ENCODE assay signal across 20 cellular contexts in the genomic region with DNA sequence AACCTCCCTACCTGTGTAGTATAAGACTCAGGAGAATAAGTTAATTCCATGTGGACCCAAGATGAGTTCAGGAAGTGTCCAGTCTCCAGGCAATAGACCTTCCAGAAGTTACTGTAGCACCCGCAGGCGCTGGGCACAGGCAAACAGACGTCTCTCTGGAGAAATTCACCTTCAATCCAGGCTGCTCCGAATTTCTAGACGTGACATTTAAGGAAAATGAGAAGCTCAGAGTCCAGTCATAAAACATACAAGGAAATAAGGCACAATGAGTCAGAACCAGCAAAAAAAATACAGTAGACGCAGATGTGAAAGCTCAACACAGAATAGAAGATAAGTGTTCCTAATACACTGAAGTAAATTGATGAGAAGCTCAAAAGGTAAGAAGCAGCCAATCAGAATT. TPM values are rescaled to one million over a fixed set of nuclear protein-coding genes. Genes with fewer than 3 reads are reported as not detected.
A peak's percentile ranks its signal among the peaks of the same experiment; 100 is the strongest.
DNase-seq lines count a peak whose midpoint lies in the region; ATAC-seq, FAIRE-seq and TF ChIP-seq lines count a peak whose summit lies in the region.
"Had no signal": no experiment of that assay in that cellular context is flagged by ENCODE, and none has a peak within 500 bp of the region (broad histone marks: within the 10 kb centered on the region; RNA-seq: fewer than 3 reads in every experiment).

No MANE protein-coding gene starts in this region.

- no peak overlapping the region for H3K27ac ChIP-seq in osteoblast (ENCODE audit: low read depth, low read length)
- H3K27ac ChIP-seq: BLaER1 treated with 17β-estradiol and CSF1 and Interleukin-3, amounts not matched to agents 10 nM and 100 nM; GM23248 had no signal

- no peaks in the 10 kb centered on the region for H3K79me2 ChIP-seq in osteoblast (ENCODE audit: insufficient read depth, low read length)

- TF ChIP-seq CTCF in bronchial epithelial cell (IDR thresholded peaks at IDR 0.05; ENCODE audit: insufficient read depth, low read length, severe bottlenecking) (no peak), endothelial cell (IDR thresholded peaks at IDR 0.05; ENCODE audit: unreplicated experiment) (no peak), osteoblast (IDR thresholded peaks at IDR 0.05; ENCODE audit: extremely low read depth, low read depth, low read length) (no peak)

- H3K4me1 Mint-ChIP-seq in endothelial cell (ENCODE audit: unreplicated experiment) = peaks cover 7% of the 10 kb centered on the region
- peaks cover 3% of the 10 kb centered on the region for H3K4me1 Mint-ChIP-seq in activated T-helper 2 cell treated with anti-CD3 and anti-CD28 coated beads, Interferon-gamma antibody, Interleukin-2, Interleukin-4, amounts not matched to agents 10 μg/mL and 5 μg/mL and 100 μg/mL, durations not matched to agents 14 hours and 24 hours and 36 hours (ENCODE audit: low read depth)

- TF ChIP-seq POLR2A in GM12892 (IDR thresholded peaks at IDR 0.05; ENCODE audit: low read depth, low read length) = no peak

- H3K27me3 ChIP-seq in bronchial epithelial cell (ENCODE audit: control insufficient read depth, insufficient read depth, low read length) (no peaks in the 10 kb centered on the region), osteoblast (ENCODE audit: insufficient read depth, low read length) (no peaks in the 10 kb centered on the region)
- H3K27me3 ChIP-seq: BLaER1 treated with 17β-estradiol and CSF1 and Interleukin-3, amounts not matched to agents 10 nM and 100 nM had no signal

- H3K4me3 ChIP-seq in bronchial epithelial cell (ENCODE audit: low read depth, low read length) (no peak overlapping the region), osteoblast (ENCODE audit: insufficient read depth, low read length) (no peak overlapping the region)
- H3K4me3 ChIP-seq: BLaER1 treated with 17β-estradiol and CSF1 and Interleukin-3, amounts not matched to agents 10 nM and 100 nM; GM23248; HAP-1 had no signal

- H3K4me1 ChIP-seq in osteoblast (ENCODE audit: insufficient read depth, low read length) = no peaks in the 10 kb centered on the region
- H3K4me1 ChIP-seq: HAP-1 had no signal

- H3K36me3 Mint-ChIP-seq in endothelial cell (ENCODE audit: low read depth, unreplicated experiment) = peaks cover 58% of the 10 kb centered on the region
- H3K36me3 Mint-ChIP-seq in activated T-helper 2 cell treated with anti-CD3 and anti-CD28 coated beads, Interferon-gamma antibody, Interleukin-2, Interleukin-4, amounts not matched to agents 10 μg/mL and 5 μg/mL and 100 μg/mL, durations not matched to agents 14 hours and 24 hours and 36 hours (ENCODE audit: low read depth) = peaks cover 66% of the 10 kb centered on the region

- no peak overlapping the region for H3K27ac Mint-ChIP-seq in endothelial cell (ENCODE audit: unreplicated experiment)
- H3K27ac Mint-ChIP-seq in activated T-helper 2 cell treated with anti-CD3 and anti-CD28 coated beads, Interferon-gamma antibody, Interleukin-2, Interleukin-4, amounts not matched to agents 10 μg/mL and 5 μg/mL and 100 μg/mL, durations not matched to agents 14 hours and 24 hours and 36 hours = no peak overlapping the region

- no peaks in the 10 kb centered on the region for H4K20me1 ChIP-seq in osteoblast (ENCODE audit: insufficient read depth, low read length)

- H3K27me3 Mint-ChIP-seq in endothelial cell (ENCODE audit: unreplicated experiment) = peaks cover 4% of the 10 kb centered on the region
- H3K27me3 Mint-ChIP-seq in activated T-helper 2 cell treated with anti-CD3 and anti-CD28 coated beads, Interferon-gamma antibody, Interleukin-2, Interleukin-4, amounts not matched to agents 10 μg/mL and 5 μg/mL and 100 μg/mL, durations not matched to agents 14 hours and 24 hours and 36 hours (ENCODE audit: low read depth) = no peaks in the 10 kb centered on the region
- H3K27me3 Mint-ChIP-seq: B cell; CD8-positive, alpha-beta memory T cell had no signal

- FAIRE-seq in GM12892 (lab: Jason Lieb, UNC) (peak; percentile 40), bronchial epithelial cell (lab: Jason Lieb, UNC) (no peak)
- FAIRE-seq: G401.6, GM12891, GM18507 had no signal

- peaks cover 15% of the 10 kb centered on the region for H3K36me3 ChIP-seq in bronchial epithelial cell (ENCODE audit: control insufficient read depth, insufficient read depth, low read length)
- H3K36me3 ChIP-seq in osteoblast (ENCODE audit: insufficient read depth, low read length) = peaks cover 9% of the 10 kb centered on the region

- no peaks in the 10 kb centered on the region for H3K9me3 Mint-ChIP-seq in endothelial cell (ENCODE audit: unreplicated experiment)
- no peaks in the 10 kb centered on the region for H3K9me3 Mint-ChIP-seq in activated T-helper 2 cell treated with anti-CD3 and anti-CD28 coated beads, Interferon-gamma antibody, Interleukin-2, Interleukin-4, amounts not matched to agents 10 μg/mL and 5 μg/mL and 100 μg/mL, durations not matched to agents 14 hours and 24 hours and 36 hours
- H3K9me3 Mint-ChIP-seq: CD8-positive, alpha-beta memory T cell had no signal

- H2AFZ ChIP-seq in osteoblast (ENCODE audit: low read length) = no peak overlapping the region
- H2AFZ ChIP-seq: GM23248 had no signal

- no peak for ATAC-seq in HG03196 (IDR thresholded peaks at IDR 0.05; ENCODE audit: unreplicated experiment)

- no peak overlapping the region for H3K4me2 ChIP-seq in osteoblast (ENCODE audit: insufficient read depth, low read length)
- H3K4me2 ChIP-seq: BLaER1 treated with 17β-estradiol and CSF1 and Interleukin-3, amounts not matched to agents 10 nM and 100 nM had no signal

- H3K4me3 Mint-ChIP-seq in endothelial cell (ENCODE audit: unreplicated experiment) = peak overlapping the region; percentile 19
- no peak overlapping the region for H3K4me3 Mint-ChIP-seq in activated T-helper 2 cell treated with anti-CD3 and anti-CD28 coated beads, Interferon-gamma antibody, Interleukin-2, Interleukin-4, amounts not matched to agents 10 μg/mL and 5 μg/mL and 100 μg/mL, durations not matched to agents 14 hours and 24 hours and 36 hours (ENCODE audit: low read depth)
- H3K4me3 Mint-ChIP-seq: B cell; CD8-positive, alpha-beta memory T cell had no signal

- DNase-seq in GM12892 (ENCODE audit: insufficient read length) (no peak), bronchial epithelial cell (ENCODE audit: low read depth) (peak; percentile 10), endothelial cell (ENCODE audit: low spot score) (no peak), osteoblast (ENCODE audit: insufficient read length, low spot score, missing footprints) (peak; percentile 55), NCI-H1092 (lab: John Stamatoyannopoulos, UW) (no peak), NCI-H510A treated with DMSO at 0.1 percent for 48 hours (lab: John Stamatoyannopoulos, UW) (no peak)
- DNase-seq in activated T-helper 2 cell treated with anti-CD3 and anti-CD28 coated beads, Interferon-gamma antibody, Interleukin-2, Interleukin-4, amounts not matched to agents 10 μg/mL and 5 μg/mL and 100 μg/mL, durations not matched to agents 14 hours and 24 hours and 36 hours (ENCODE audit: low spot score) = no peak
- DNase-seq: CD8-positive, alpha-beta memory T cell; COR-L47; GM23248 had no signal

- intact Hi-C loops in activated T-helper 2 cell treated with anti-CD3 and anti-CD28 coated beads, Interferon-gamma antibody, Interleukin-2, Interleukin-4, amounts not matched to agents 10 μg/mL and 5 μg/mL and 100 μg/mL, durations not matched to agents 14 hours and 24 hours and 36 hours (cut with micrococcal nuclease) = no loop called here

- H3K9me3 ChIP-seq in osteoblast (ENCODE audit: low read depth, low read length) = no peaks in the 10 kb centered on the region
- H3K9me3 ChIP-seq: HAP-1 had no signal

RNA-seq across cellular contexts. Expression of a gene that starts 14.2 kb away (rescaled TPM):
- polyA plus RNA-seq in GM12892 (2012; ENCODE audit: missing spikeins) = 80.8 TPM
- total RNA-seq in bronchial epithelial cell (69.8 and 91.3 TPM in 2 replicates), endothelial cell (ENCODE audit: unreplicated experiment) (69.0 TPM), osteoblast (69.5 and 81.1 TPM in 2 replicates)
- 114 and 117 TPM in 2 replicates for total RNA-seq in activated T-helper 2 cell treated with anti-CD3 and anti-CD28 coated beads, Interferon-gamma antibody, Interleukin-2, Interleukin-4, amounts not matched to agents 10 μg/mL and 5 μg/mL and 100 μg/mL, durations not matched to agents 14 hours and 24 hours and 36 hours

RNA-seq across cellular contexts. Expression of a gene that starts 19.0 kb away (rescaled TPM):
- polyA plus RNA-seq in GM12892 (2012; ENCODE audit: missing spikeins) = 58.6 TPM
- total RNA-seq in bronchial epithelial cell (29.4 and 60.3 TPM in 2 replicates), endothelial cell (ENCODE audit: unreplicated experiment) (130 TPM), osteoblast (58.3 and 60.4 TPM in 2 replicates)
- 129 and 136 TPM in 2 replicates for total RNA-seq in activated T-helper 2 cell treated with anti-CD3 and anti-CD28 coated beads, Interferon-gamma antibody, Interleukin-2, Interleukin-4, amounts not matched to agents 10 μg/mL and 5 μg/mL and 100 μg/mL, durations not matched to agents 14 hours and 24 hours and 36 hours

RNA-seq across cellular contexts. Expression of a gene that starts 59.9 kb away (rescaled TPM):
- polyA plus RNA-seq in GM12892 (2012; ENCODE audit: missing spikeins) = 0.19 TPM
- total RNA-seq in bronchial epithelial cell (0.13 TPM in 1 of 2 replicates, not detected in the other), endothelial cell (ENCODE audit: unreplicated experiment) (not detected), osteoblast (0.36 and 0.59 TPM in 2 replicates)
- 0.21 TPM in 1 of 2 replicates, not detected in the other for total RNA-seq in activated T-helper 2 cell treated with anti-CD3 and anti-CD28 coated beads, Interferon-gamma antibody, Interleukin-2, Interleukin-4, amounts not matched to agents 10 μg/mL and 5 μg/mL and 100 μg/mL, durations not matched to agents 14 hours and 24 hours and 36 hours
- total RNA-seq: A172; CD8-positive, alpha-beta memory T cell; GM23248; H4; HT-29 had no signal
- polyA plus RNA-seq: CD8-positive, alpha-beta memory T cell; GM23248 had no signal

Comparison
In these comparisons a context has a peak if more than half of its experiments do, and no peak if none do; other contexts are left out.
1. DNase-seq: peak in bronchial epithelial cell (single experiment) and osteoblast (single experiment); none in GM12892 (single experiment), endothelial cell (single experiment), activated T-helper 2 cell treated with anti-CD3 and anti-CD28 coated beads, Interferon-gamma antibody, Interleukin-2, Interleukin-4, amounts not matched to agents 10 μg/mL and 5 μg/mL and 100 μg/mL, durations not matched to agents 14 hours and 24 hours and 36 hours (single experiment), NCI-H1092 (single experiment) and NCI-H510A treated with DMSO at 0.1 percent for 48 hours (single experiment).